Comparison of ENCODE assay signal across 22 cellular contexts in the genomic region with DNA sequence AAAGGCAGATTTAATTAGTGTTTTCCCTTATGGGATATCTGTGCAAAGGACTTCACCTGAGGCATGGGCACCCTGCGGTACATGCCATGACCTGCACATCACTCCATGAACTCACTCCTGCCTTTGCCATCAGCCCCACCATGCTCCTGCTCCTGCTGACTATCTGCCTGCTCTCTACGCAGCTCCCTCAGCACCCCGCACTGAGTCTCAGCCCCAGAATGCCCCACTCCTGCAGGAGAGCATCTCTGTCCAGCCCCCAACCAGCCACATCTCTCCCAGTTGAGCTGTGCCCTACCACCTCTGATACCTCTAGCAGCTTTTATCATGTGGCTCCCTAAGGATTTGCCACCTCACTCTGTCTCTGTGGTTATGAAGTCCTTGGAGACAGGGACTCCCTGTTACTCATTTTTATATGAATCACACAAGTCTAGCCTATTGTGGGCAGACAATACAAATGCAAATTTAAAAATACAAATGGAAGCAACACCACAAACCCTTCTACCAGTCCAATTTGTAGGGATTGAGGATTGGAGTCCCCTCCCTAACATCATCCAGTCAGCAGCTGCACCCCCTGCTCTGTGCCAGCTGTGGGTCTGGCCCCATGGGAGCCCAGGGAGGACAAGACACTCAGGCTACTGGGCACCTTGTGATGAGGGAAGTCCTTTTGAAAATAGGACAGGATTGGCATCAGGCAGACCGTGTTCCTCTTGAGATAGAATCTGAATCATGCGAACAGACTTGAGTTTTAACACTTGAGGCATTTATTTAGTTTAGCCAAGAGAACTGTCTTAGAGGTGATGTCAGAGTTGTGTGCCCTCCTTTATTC.
DNase-seq lines count a peak whose midpoint lies in the region; FAIRE-seq and TF ChIP-seq lines count a peak whose summit lies in the region.
"Had no signal": no experiment of that assay in that cellular context is flagged by ENCODE, and none has a peak within 500 bp of the region (broad histone marks: within the 10 kb centered on the region; RNA-seq: fewer than 3 reads in every experiment).

No MANE protein-coding gene starts in this region.

- no peaks in the 10 kb centered on the region for H3K27me3 ChIP-seq in bronchial epithelial cell (ENCODE audit: control insufficient read depth, insufficient read depth, low read length)
- H3K27me3 ChIP-seq: MG63 had no signal

- H3K27ac Mint-ChIP-seq in activated CD4-positive, alpha-beta T cell treated with anti-CD3 and anti-CD28 coated beads, Interleukin-2, amount 10 ng/mL, durations not matched to agents 24 days and 14 days: no peak overlapping the region

- no peaks in the 10 kb centered on the region for H3K36me3 Mint-ChIP-seq in activated CD4-positive, alpha-beta T cell treated with anti-CD3 and anti-CD28 coated beads, Interleukin-2, amount 10 ng/mL, durations not matched to agents 24 days and 14 days (ENCODE audit: low read depth)
- H3K36me3 Mint-ChIP-seq: CD14-positive monocyte had no signal

- intact Hi-C loops in activated CD4-positive, alpha-beta T cell treated with anti-CD3 and anti-CD28 coated beads, Interleukin-2, amount 10 ng/mL, durations not matched to agents 24 days and 14 days (cut with micrococcal nuclease): no loop called here

- peak; percentile 34 for DNase-seq in activated CD4-positive, alpha-beta T cell treated with anti-CD3 and anti-CD28 coated beads, Interleukin-2, amount 10 ng/mL, durations not matched to agents 24 days and 14 days
- DNase-seq in activated CD4-positive, alpha-beta T cell treated with anti-CD3 and anti-CD28 coated beads for 48 hours: no peak
- DNase-seq in bronchial epithelial cell (ENCODE audit: low read depth) (peak; percentile 84), iPS-NIHi11 (ENCODE audit: low spot score) (peak; percentile 3), superior temporal gyrus (ENCODE audit: extremely low spot score) (peak; percentile 40), midbrain (lab: John Stamatoyannopoulos, UW) (no peak), NCI-H69 (lab: John Stamatoyannopoulos, UW) (no peak), GM20000 (ENCODE audit: low spot score) (no peak)
- DNase-seq: AML-193, Kasumi-1, MG63, NCI-H1417, NCI-H187, NCI-H226, NCI-H524 treated with DMSO at 0.1 percent for 48 hours, OCI-M1, Right ventricle myocardium superior had no signal

- peak; percentile 76 for FAIRE-seq in bronchial epithelial cell (lab: Jason Lieb, UNC)
- FAIRE-seq: G401.6, GM18507, H54, RCC 7860 had no signal

- TF ChIP-seq CTCF in bronchial epithelial cell (IDR thresholded peaks at IDR 0.05; ENCODE audit: insufficient read depth, low read length, severe bottlenecking) (no peak), GM20000 (IDR thresholded peaks at IDR 0.05; ENCODE audit: extremely low read depth, missing control alignments) (no peak)

- H3K36me3 ChIP-seq in bronchial epithelial cell (ENCODE audit: control insufficient read depth, insufficient read depth, low read length): no peaks in the 10 kb centered on the region
- H3K36me3 ChIP-seq: MG63 had no signal

- H3K27me3 Mint-ChIP-seq in activated CD4-positive, alpha-beta T cell treated with anti-CD3 and anti-CD28 coated beads, Interleukin-2, amount 10 ng/mL, durations not matched to agents 24 days and 14 days: no peaks in the 10 kb centered on the region

- H3K4me1 Mint-ChIP-seq in activated CD4-positive, alpha-beta T cell treated with anti-CD3 and anti-CD28 coated beads, Interleukin-2, amount 10 ng/mL, durations not matched to agents 24 days and 14 days: no peaks in the 10 kb centered on the region
- H3K4me1 Mint-ChIP-seq: CD14-positive monocyte had no signal

- no peak overlapping the region for H3K4me3 Mint-ChIP-seq in activated CD4-positive, alpha-beta T cell treated with anti-CD3 and anti-CD28 coated beads, Interleukin-2, amount 10 ng/mL, durations not matched to agents 24 days and 14 days
- H3K4me3 Mint-ChIP-seq: CD14-positive monocyte had no signal

- no peak overlapping the region for H3K4me3 ChIP-seq in bronchial epithelial cell (ENCODE audit: low read depth, low read length)
- H3K4me3 ChIP-seq: MG63 had no signal

- H3K9me3 Mint-ChIP-seq in activated CD4-positive, alpha-beta T cell treated with anti-CD3 and anti-CD28 coated beads, Interleukin-2, amount 10 ng/mL, durations not matched to agents 24 days and 14 days: no peaks in the 10 kb centered on the region

Comparison
In these comparisons a context has a peak if more than half of its experiments do, and no peak if none do; other contexts are left out.
1. DNase-seq: peak in activated CD4-positive, alpha-beta T cell treated with anti-CD3 and anti-CD28 coated beads, Interleukin-2, amount 10 ng/mL, durations not matched to agents 24 days and 14 days (single experiment), bronchial epithelial cell (single experiment), iPS-NIHi11 (single experiment) and superior temporal gyrus (single experiment); none in activated CD4-positive, alpha-beta T cell treated with anti-CD3 and anti-CD28 coated beads for 48 hours (single experiment), midbrain (single experiment), NCI-H69 (single experiment) and GM20000 (single experiment).